In genomic region chr4:118888666-118889312, GRCh38 we compare ENCODE assay signal across 1 cellular context.
TF ChIP-seq lines count a peak whose summit lies in the region.

Gene SYNPO2 (plus strand): TSS chr4:118888854. CDS start chr4:118889037, 183 bp downstream.

TF ChIP-seq in HEK293, 187 proteins besides CTCF, POLR2A, EP300 and RAD21 (continued from another document):
- TF ChIP-seq, protein P1, sequence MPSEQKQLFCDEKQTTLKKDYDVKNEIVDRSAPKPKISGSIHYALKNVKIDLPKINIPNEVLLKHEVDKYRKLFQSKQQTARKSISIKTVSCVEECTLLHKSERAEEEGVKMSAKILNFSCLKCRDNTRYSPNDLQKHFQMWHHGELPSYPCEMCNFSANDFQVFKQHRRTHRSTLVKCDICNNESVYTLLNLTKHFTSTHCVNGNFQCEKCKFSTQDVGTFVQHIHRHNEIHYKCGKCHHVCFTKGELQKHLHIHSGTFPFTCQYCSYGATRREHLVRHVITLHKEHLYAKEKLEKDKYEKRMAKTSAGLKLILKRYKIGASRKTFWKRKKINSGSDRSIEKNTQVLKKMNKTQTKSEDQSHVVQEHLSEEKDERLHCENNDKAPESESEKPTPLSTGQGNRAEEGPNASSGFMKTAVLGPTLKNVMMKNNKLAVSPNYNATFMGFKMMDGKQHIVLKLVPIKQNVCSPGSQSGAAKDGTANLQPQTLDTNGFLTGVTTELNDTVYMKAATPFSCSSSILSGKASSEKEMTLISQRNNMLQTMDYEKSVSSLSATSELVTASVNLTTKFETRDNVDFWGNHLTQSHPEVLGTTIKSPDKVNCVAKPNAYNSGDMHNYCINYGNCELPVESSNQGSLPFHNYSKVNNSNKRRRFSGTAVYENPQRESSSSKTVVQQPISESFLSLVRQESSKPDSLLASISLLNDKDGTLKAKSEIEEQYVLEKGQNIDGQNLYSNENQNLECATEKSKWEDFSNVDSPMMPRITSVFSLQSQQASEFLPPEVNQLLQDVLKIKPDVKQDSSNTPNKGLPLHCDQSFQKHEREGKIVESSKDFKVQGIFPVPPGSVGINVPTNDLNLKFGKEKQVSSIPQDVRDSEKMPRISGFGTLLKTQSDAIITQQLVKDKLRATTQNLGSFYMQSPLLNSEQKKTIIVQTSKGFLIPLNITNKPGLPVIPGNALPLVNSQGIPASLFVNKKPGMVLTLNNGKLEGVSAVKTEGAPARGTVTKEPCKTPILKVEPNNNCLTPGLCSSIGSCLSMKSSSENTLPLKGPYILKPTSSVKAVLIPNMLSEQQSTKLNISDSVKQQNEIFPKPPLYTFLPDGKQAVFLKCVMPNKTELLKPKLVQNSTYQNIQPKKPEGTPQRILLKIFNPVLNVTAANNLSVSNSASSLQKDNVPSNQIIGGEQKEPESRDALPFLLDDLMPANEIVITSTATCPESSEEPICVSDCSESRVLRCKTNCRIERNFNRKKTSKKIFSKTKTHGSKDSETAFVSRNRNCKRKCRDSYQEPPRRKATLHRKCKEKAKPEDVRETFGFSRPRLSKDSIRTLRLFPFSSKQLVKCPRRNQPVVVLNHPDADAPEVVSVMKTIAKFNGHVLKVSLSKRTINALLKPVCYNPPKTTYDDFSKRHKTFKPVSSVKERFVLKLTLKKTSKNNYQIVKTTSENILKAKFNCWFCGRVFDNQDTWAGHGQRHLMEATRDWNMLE (tag by site-specific recombination; conservative IDR thresholded peaks at IDR 0.05; ENCODE audit: low read depth), result no peak
- no peak for TF ChIP-seq ZSCAN18 (tag by site-specific recombination; IDR thresholded peaks at IDR 0.05)
- TF ChIP-seq ZBTB49 (tag by site-specific recombination; IDR thresholded peaks at IDR 0.05; ENCODE audit: low read depth), result no peak
- TF ChIP-seq ZNF596 (tag by site-specific recombination; IDR thresholded peaks at IDR 0.05), result no peak
- peak; percentile 95 for TF ChIP-seq ZBTB44 (tag by site-specific recombination; IDR thresholded peaks at IDR 0.05)
- no peak for TF ChIP-seq GLI2 (tag by site-specific recombination; IDR thresholded peaks at IDR 0.05; ENCODE audit: borderline replicate concordance, low read depth)
- TF ChIP-seq ZFP41 (tag by site-specific recombination; IDR thresholded peaks at IDR 0.05; ENCODE audit: borderline replicate concordance), result no peak
- TF ChIP-seq ZNF184 (tag by site-specific recombination; IDR thresholded peaks at IDR 0.05), result no peak
- peak; percentile 50; the same call in 1 of the 2 replicates for TF ChIP-seq ZNF24 (tag by site-specific recombination; IDR thresholded peaks at IDR 0.05)
- TF ChIP-seq ZBTB21 (tag by site-specific recombination; IDR thresholded peaks at IDR 0.05), result peak; percentile 76
- no peak for TF ChIP-seq ZNF114 (tag by site-specific recombination; IDR thresholded peaks at IDR 0.05)
- peak; percentile 25; the same call in 1 of the 2 replicates for TF ChIP-seq PRDM4 (tag by site-specific recombination; IDR thresholded peaks at IDR 0.05)
- TF ChIP-seq ZNF585B (tag by site-specific recombination; IDR thresholded peaks at IDR 0.05), result no peak
- TF ChIP-seq PRDM2 (tag by site-specific recombination; IDR thresholded peaks at IDR 0.05; ENCODE audit: borderline replicate concordance), result no peak
- TF ChIP-seq ZNF335 (tag by site-specific recombination; conservative IDR thresholded peaks at IDR 0.05), result peak; percentile 96
- TF ChIP-seq ZNF623 (tag by site-specific recombination; IDR thresholded peaks at IDR 0.05), result no peak
- TF ChIP-seq SETDB1 (IDR thresholded peaks at IDR 0.05; ENCODE audit: insufficient read length, low read length), result no peak
- TF ChIP-seq GFI1B (tag by site-specific recombination; IDR thresholded peaks at IDR 0.05), result no peak
- TF ChIP-seq ZNF112 (tag by site-specific recombination; IDR thresholded peaks at IDR 0.05), result no peak
- TF ChIP-seq ZNF621 (tag by site-specific recombination; IDR thresholded peaks at IDR 0.05), result no peak
- no peak for TF ChIP-seq ZNF211 (tag by site-specific recombination; IDR thresholded peaks at IDR 0.05; ENCODE audit: low read depth)
- no peak for TF ChIP-seq ZNF266 (tag by site-specific recombination; IDR thresholded peaks at IDR 0.05; ENCODE audit: low read depth)
- no peak for TF ChIP-seq ZNF155 (tag by site-specific recombination; IDR thresholded peaks at IDR 0.05)
- peak; percentile 46; the same call in 1 of the 2 replicates for TF ChIP-seq SP3 (tag by site-specific recombination; IDR thresholded peaks at IDR 0.05)
- TF ChIP-seq ZNF677 (tag by site-specific recombination; IDR thresholded peaks at IDR 0.05), result no peak
- TF ChIP-seq, protein P2, sequence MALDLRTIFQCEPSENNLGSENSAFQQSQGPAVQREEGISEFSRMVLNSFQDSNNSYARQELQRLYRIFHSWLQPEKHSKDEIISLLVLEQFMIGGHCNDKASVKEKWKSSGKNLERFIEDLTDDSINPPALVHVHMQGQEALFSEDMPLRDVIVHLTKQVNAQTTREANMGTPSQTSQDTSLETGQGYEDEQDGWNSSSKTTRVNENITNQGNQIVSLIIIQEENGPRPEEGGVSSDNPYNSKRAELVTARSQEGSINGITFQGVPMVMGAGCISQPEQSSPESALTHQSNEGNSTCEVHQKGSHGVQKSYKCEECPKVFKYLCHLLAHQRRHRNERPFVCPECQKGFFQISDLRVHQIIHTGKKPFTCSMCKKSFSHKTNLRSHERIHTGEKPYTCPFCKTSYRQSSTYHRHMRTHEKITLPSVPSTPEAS (tag by site-specific recombination; IDR thresholded peaks at IDR 0.05), result peak; percentile 56
- TF ChIP-seq KLF16 (tag by site-specific recombination; IDR thresholded peaks at IDR 0.05), result peak; percentile 97
- TF ChIP-seq ZNF654 (tag by site-specific recombination; IDR thresholded peaks at IDR 0.05; ENCODE audit: low read depth), result no peak
- peak; percentile 52; the same call in 1 of the 2 replicates for TF ChIP-seq ZNF449 (tag by site-specific recombination; IDR thresholded peaks at IDR 0.05)
- TF ChIP-seq ZNF324 (tag by site-specific recombination; IDR thresholded peaks at IDR 0.05), result no peak
TF ChIP-seq in HEK293: peak in this region for 50.
